Comparison of ENCODE assay signal across 29 cellular contexts in the genomic region with DNA sequence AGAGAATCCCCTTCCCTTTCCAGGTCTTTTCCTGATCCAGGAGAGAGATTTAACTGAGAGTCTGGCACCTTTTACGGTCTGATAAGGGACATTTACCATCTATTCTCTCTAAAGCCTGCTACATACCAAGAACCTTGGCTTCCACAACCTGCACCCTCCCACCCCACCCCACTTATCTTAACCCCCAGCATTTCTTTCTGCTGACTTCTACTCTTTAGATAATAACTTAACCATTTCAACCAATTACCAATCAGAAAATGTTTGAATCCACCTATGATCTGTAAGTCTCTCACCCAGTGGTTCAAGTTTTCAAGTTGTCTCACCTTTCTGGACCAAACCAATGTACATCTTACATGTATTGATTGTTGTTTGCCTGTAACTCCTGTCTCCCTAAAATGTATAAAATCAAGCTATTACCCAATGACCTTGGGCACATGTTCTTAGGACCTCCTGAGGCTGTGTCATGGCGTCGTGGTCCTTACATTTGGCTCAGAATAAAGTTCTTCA.
"Had no signal": no experiment of that assay in that cellular context is flagged by ENCODE, and none has a peak within 500 bp of the region (broad histone marks: within the 10 kb centered on the region; RNA-seq: fewer than 3 reads in every experiment).

No MANE protein-coding gene starts in this region.

- DNase-seq: activated CD4-positive, alpha-beta T cell treated with anti-CD3 and anti-CD28 coated beads, Interleukin-2, amount 10 ng/mL, durations not matched to agents 7 days and 5 days; activated CD4-positive, alpha-beta T cell treated with anti-CD3 and anti-CD28 coated beads, Interleukin-2, amount 50 U/mL, for 48 hours; activated CD8-positive, alpha-beta memory T cell treated with anti-CD3 and anti-CD28 coated beads, Interleukin-2, amount 50 U/mL, for 4 hours; activated gamma-delta T cell treated with Interleukin-2 at 50 U/mL for 16 hours; activated naive CD4-positive, alpha-beta T cell treated with anti-CD3 and anti-CD28 coated beads for 36 hours; activated T-cell treated with anti-CD3 and anti-CD28 coated beads for 4 hours; activated T-cell treated with anti-CD3 and anti-CD28 coated beads, Interleukin-2, amount 50 U/mL, for 4 hours; adrenal gland; body of pancreas; Karpas-422; KBM-7; NCI-H1048; NCI-H1105 treated with DMSO at 0.1 percent for 48 hours; NCI-H1436; NCI-H1694; NCI-H1930; NCI-H2081 treated with DMSO at 0.1 percent for 48 hours; NCI-H345; NCI-H524 treated with DMSO at 0.1 percent for 48 hours; NCI-H748 treated with DMSO at 0.1 percent for 48 hours; NK-92 treated with Interleukin-12 subunit alpha and Interleukin-12 subunit beta, amount 100 ng/mL, for 24 hours; PC-9; Right ventricle myocardium superior; SJCRH30 had no signal

- H3K36me3 ChIP-seq: adrenal gland, breast epithelium, SJCRH30 had no signal

- H3K27me3 ChIP-seq: adrenal gland, body of pancreas, breast epithelium, SJCRH30 had no signal

- FAIRE-seq: astrocyte, RCC 7860 had no signal

- H3K9me3 ChIP-seq: adrenal gland, body of pancreas, breast epithelium, SJCRH30 had no signal

- H3K4me2 ChIP-seq: PC-9 had no signal

- H3K4me3 ChIP-seq: adrenal gland, body of pancreas, breast epithelium, PC-9, SJCRH30, SK-N-MC had no signal

- H3K4me1 ChIP-seq: adrenal gland, body of pancreas, breast epithelium, SJCRH30 had no signal

- H2AFZ ChIP-seq: PC-9 had no signal

- ATAC-seq: activated naive CD4-positive, alpha-beta T cell treated with anti-CD3 and anti-CD28 coated beads, Interleukin-2, amount 50 U/mL, for 72 hours; activated T-cell treated with anti-CD3 and anti-CD28 coated beads, Interleukin-2, amount 50 U/mL, for 4 hours; body of pancreas had no signal

- H3K27ac ChIP-seq: adrenal gland, body of pancreas, breast epithelium, PC-9, SJCRH30, SK-N-MC had no signal
